Comparison of ENCODE assay signal across 14 cellular contexts in genomic region chr6:395432-396125, GRCh38. TPM values are rescaled to one million over a fixed set of nuclear protein-coding genes. Genes with fewer than 3 reads are reported as not detected.
A peak's percentile ranks its signal among the peaks of the same experiment; 100 is the strongest.
DNase-seq lines count a peak whose midpoint lies in the region; ATAC-seq and TF ChIP-seq lines count a peak whose summit lies in the region.
"Had no signal": no experiment of that assay in that cellular context is flagged by ENCODE, and none has a peak within 500 bp of the region (broad histone marks: within the 10 kb centered on the region; RNA-seq: fewer than 3 reads in every experiment).

No MANE protein-coding gene starts in this region.

- no peaks in the 10 kb centered on the region for H3K9me3 ChIP-seq in right lobe of liver
- H3K9me3 ChIP-seq: gastroesophageal sphincter, ovary had no signal

- no peak for ATAC-seq in left cardiac atrium
- no peak for ATAC-seq in right lobe of liver
- ATAC-seq: gastroesophageal sphincter, T-helper 17 cell had no signal

- no peak overlapping the region for H3K4me3 ChIP-seq in KMS-11 (IDR thresholded peaks at IDR 0.05; ENCODE audit: insufficient read depth, low read depth, low read length)
- no peak overlapping the region for H3K4me3 ChIP-seq in right lobe of liver
- H3K4me3 ChIP-seq: gastroesophageal sphincter, ovary, skin epidermis had no signal

- H3K27me3 Mint-ChIP-seq in activated T-helper 2 cell treated with anti-CD3 and anti-CD28 coated beads, Interferon-gamma antibody, Interleukin-2, Interleukin-4, amounts not matched to agents 10 μg/mL and 5 μg/mL and 100 μg/mL, durations not matched to agents 14 hours and 24 hours and 36 hours (ENCODE audit: low read depth) = no peaks in the 10 kb centered on the region

- H3K4me1 ChIP-seq in KMS-11 (ENCODE audit: low read depth, poor library complexity, severe bottlenecking) (peaks cover 67% of the 10 kb centered on the region), right lobe of liver (peaks cover 0 to 23% (median 7%) of the 10 kb centered on the region in 4 donors)

- no peak for TF ChIP-seq POLR2A in right lobe of liver (IDR thresholded peaks at IDR 0.05)

- peaks cover 50% of the 10 kb centered on the region for H3K36me3 ChIP-seq in KMS-11 (ENCODE audit: insufficient read depth)
- H3K36me3 ChIP-seq in right lobe of liver = no peaks in the 10 kb centered on the region
- H3K36me3 ChIP-seq: gastroesophageal sphincter, ovary had no signal

- H3K4me1 Mint-ChIP-seq in activated T-helper 2 cell treated with anti-CD3 and anti-CD28 coated beads, Interferon-gamma antibody, Interleukin-2, Interleukin-4, amounts not matched to agents 10 μg/mL and 5 μg/mL and 100 μg/mL, durations not matched to agents 14 hours and 24 hours and 36 hours (ENCODE audit: low read depth) = peaks cover 48% of the 10 kb centered on the region

- peaks cover 88% of the 10 kb centered on the region for H3K36me3 Mint-ChIP-seq in activated T-helper 2 cell treated with anti-CD3 and anti-CD28 coated beads, Interferon-gamma antibody, Interleukin-2, Interleukin-4, amounts not matched to agents 10 μg/mL and 5 μg/mL and 100 μg/mL, durations not matched to agents 14 hours and 24 hours and 36 hours (ENCODE audit: low read depth)

- H3K9me3 Mint-ChIP-seq in activated T-helper 2 cell treated with anti-CD3 and anti-CD28 coated beads, Interferon-gamma antibody, Interleukin-2, Interleukin-4, amounts not matched to agents 10 μg/mL and 5 μg/mL and 100 μg/mL, durations not matched to agents 14 hours and 24 hours and 36 hours = no peaks in the 10 kb centered on the region

- H3K79me2 ChIP-seq in KMS-11 (ENCODE audit: insufficient read depth, low read depth) = peaks cover 92% of the 10 kb centered on the region

- H3K4me2 ChIP-seq in KMS-11 = peak overlapping the region; percentile 98

- H3K27ac ChIP-seq in KMS-11 = peak overlapping the region; percentile 88
- no peak overlapping the region for H3K27ac ChIP-seq in right lobe of liver
- no peak overlapping the region for H3K27ac ChIP-seq in substantia nigra (ENCODE audit: low read depth, low read length, poor library complexity, severe bottlenecking)
- H3K27ac ChIP-seq: gastroesophageal sphincter, ovary, skin epidermis had no signal

- H3K4me3 Mint-ChIP-seq in activated T-helper 2 cell treated with anti-CD3 and anti-CD28 coated beads, Interferon-gamma antibody, Interleukin-2, Interleukin-4, amounts not matched to agents 10 μg/mL and 5 μg/mL and 100 μg/mL, durations not matched to agents 14 hours and 24 hours and 36 hours (ENCODE audit: low read depth) = peak overlapping the region; percentile 93
- H3K4me3 Mint-ChIP-seq: T-helper 17 cell had no signal

- TF ChIP-seq CTCF in KMS-11 (conservative IDR thresholded peaks at IDR 0.05; ENCODE audit: low read depth, low read length) (no peak), right lobe of liver (IDR thresholded peaks at IDR 0.05) (no peak)

- intact Hi-C loops in cardiac septum (cut with DNase I) = no loop called here
- intact Hi-C loops in left cardiac atrium (cut with DNase I) = no loop called here
- intact Hi-C loops in activated T-helper 2 cell treated with anti-CD3 and anti-CD28 coated beads, Interferon-gamma antibody, Interleukin-2, Interleukin-4, amounts not matched to agents 10 μg/mL and 5 μg/mL and 100 μg/mL, durations not matched to agents 14 hours and 24 hours and 36 hours (cut with micrococcal nuclease) = no loop called here
- intact Hi-C loops in right lobe of liver (cut with DNase I) = no loop called here

- peaks cover 68% of the 10 kb centered on the region for H4K20me1 ChIP-seq in KMS-11 (ENCODE audit: insufficient read depth)

- WGBS in right lobe of liver (ENCODE audit: insufficient coverage, low coverage, low lambda C conversion rate, missing lambda C conversion rate) = 68% methylated on average over 10 of the region's 10 CpGs

- peaks cover under 1% of the 10 kb centered on the region; the same call in 1 of the 2 replicates for H3K27me3 ChIP-seq in KMS-11 (ENCODE audit: insufficient read depth, low read depth)
- peaks cover 10 to 23% of the 10 kb centered on the region in 2 donors for H3K27me3 ChIP-seq in right lobe of liver
- H3K27me3 ChIP-seq: ovary had no signal

- no peak overlapping the region for H2AFZ ChIP-seq in KMS-11 (ENCODE audit: low read depth)

- DNase-seq in cardiac septum (ENCODE audit: low spot score) (peak; percentile 31), left cardiac atrium (no peak), NCI-H1930 (lab: John Stamatoyannopoulos, UW) (no peak), DMS53 treated with DMSO at 0.1 percent for 48 hours (lab: John Stamatoyannopoulos, UW; ENCODE audit: unreplicated experiment) (no peak), right lobe of liver (no peak), substantia nigra (lab: John Stamatoyannopoulos, UW) (no peak)
- DNase-seq in activated T-helper 2 cell treated with anti-CD3 and anti-CD28 coated beads, Interferon-gamma antibody, Interleukin-2, Interleukin-4, amounts not matched to agents 10 μg/mL and 5 μg/mL and 100 μg/mL, durations not matched to agents 14 hours and 24 hours and 36 hours (ENCODE audit: low spot score) = no peak
- DNase-seq: DMS153, NCI-H774, ovary, T-helper 17 cell had no signal

- H3K9ac ChIP-seq in KMS-11 = peak overlapping the region; percentile 98

- H3K27ac Mint-ChIP-seq in activated T-helper 2 cell treated with anti-CD3 and anti-CD28 coated beads, Interferon-gamma antibody, Interleukin-2, Interleukin-4, amounts not matched to agents 10 μg/mL and 5 μg/mL and 100 μg/mL, durations not matched to agents 14 hours and 24 hours and 36 hours = peak overlapping the region; percentile 92
- H3K27ac Mint-ChIP-seq: T-helper 17 cell had no signal

RNA-seq across cellular contexts. Expression of gene IRF4, which starts 4.0 kb away (rescaled TPM):
- total RNA-seq in cardiac septum = 0.89 TPM
- 1 to 10 TPM in 1 of 2 donors, under 1 TPM in 1; 0.65 to 1.6 TPM for total RNA-seq in left cardiac atrium
- total RNA-seq in activated T-helper 2 cell treated with anti-CD3 and anti-CD28 coated beads, Interferon-gamma antibody, Interleukin-2, Interleukin-4, amounts not matched to agents 10 μg/mL and 5 μg/mL and 100 μg/mL, durations not matched to agents 14 hours and 24 hours and 36 hours = 1,053 and 1,062 TPM in 2 replicates
- 1 to 10 TPM in 4 of 6 experiments, under 1 TPM in 2; 0.24 to 5.0 (median 1.6) TPM for total RNA-seq in right lobe of liver

Comparison
In these comparisons a context has a peak if more than half of its experiments do, and no peak if none do; other contexts are left out.
1. RNA of gene IRF4, which starts 4.0 kb away (total RNA-seq): 1,053 to 1,062 TPM in activated T-helper 2 cell treated with anti-CD3 and anti-CD28 coated beads, Interferon-gamma antibody, Interleukin-2, Interleukin-4, amounts not matched to agents 10 μg/mL and 5 μg/mL and 100 μg/mL, durations not matched to agents 14 hours and 24 hours and 36 hours; 0.24 to 5.0 TPM in right lobe of liver, 0.65 to 1.6 TPM in left cardiac atrium and 0.89 TPM in cardiac septum (single experiment); every median in the first group is over 100 times any median in the second.